ENCODE assay signal across 8 cellular contexts in genomic region chr5:149141224-149141956, GRCh38. TPM values are rescaled to one million over a fixed set of nuclear protein-coding genes. Genes with fewer than 3 reads are reported as not detected.
A peak's percentile ranks its signal among the peaks of the same experiment; 100 is the strongest.
DNase-seq lines count a peak whose midpoint lies in the region; ATAC-seq and TF ChIP-seq lines count a peak whose summit lies in the region.

Gene ABLIM3 (plus strand): TSS chr5:149141493. CDS start chr5:149142096, 603 bp downstream.

- H3K27ac Mint-ChIP-seq in CD4-positive, CD25-positive, alpha-beta regulatory T cell = no peak within 1 kb of the TSS
- no peak within 1 kb of the TSS for H3K27ac Mint-ChIP-seq in activated naive CD4-positive, alpha-beta T cell treated with anti-CD3 and anti-CD28 coated beads, Interleukin-2, amount 10 ng/mL, durations not matched to agents 7 days and 5 days

- no peaks in the 10 kb centered on the region for H3K9me3 ChIP-seq in CD4-positive, CD25-positive, alpha-beta regulatory T cell (ENCODE audit: control insufficient read depth in 2 of 2, low read length in 2 of 2)
- H3K9me3 ChIP-seq in RWPE2 (ENCODE audit: severe bottlenecking) (no peaks in the 10 kb centered on the region), neutrophil (no peaks in the 10 kb centered on the region), subcutaneous abdominal adipose tissue (ENCODE audit: control insufficient read depth in 5 of 5, low read length in 5 of 5) (no peaks in the 10 kb centered on the region)

- H3K9ac ChIP-seq in subcutaneous abdominal adipose tissue (ENCODE audit: low read length in 5 of 5) = peak within 1 kb of the TSS; percentile 48 to 75 (median 72)

- H3K27ac ChIP-seq in CD4-positive, CD25-positive, alpha-beta regulatory T cell (ENCODE audit: insufficient read depth, low read length, poor library complexity, severe bottlenecking) = no peak within 1 kb of the TSS
- H3K27ac ChIP-seq in RWPE2 (ENCODE audit: poor library complexity, severe bottlenecking) (peak within 1 kb of the TSS; percentile 57), neutrophil (no peak within 1 kb of the TSS), subcutaneous abdominal adipose tissue (ENCODE audit: low read depth, low read length) (peak within 1 kb of the TSS; percentile 83)

- ATAC-seq in CD4-positive, CD25-positive, alpha-beta regulatory T cell (ENCODE audit: low read depth in 2 of 2) = peak; percentile 87 to 92
- ATAC-seq in GM19397 (IDR thresholded peaks at IDR 0.05; ENCODE audit: unreplicated experiment) (peak; percentile 97), HG03521 (IDR thresholded peaks at IDR 0.05; ENCODE audit: unreplicated experiment) (peak; percentile 90), RWPE2 (ENCODE audit: low read depth) (peak; percentile 75)

- TF ChIP-seq CTCF in RWPE2 (IDR thresholded peaks at IDR 0.05; ENCODE audit: poor library complexity, severe bottlenecking) = peak; percentile 100
- peak; percentile 85 for TF ChIP-seq CTCF in neutrophil (IDR thresholded peaks at IDR 0.05)

- H3K4me1 ChIP-seq in CD4-positive, CD25-positive, alpha-beta regulatory T cell (ENCODE audit: control insufficient read depth, insufficient read depth, low read length, poor library complexity, severe bottlenecking) = peaks cover 10% of the 10 kb centered on the region
- H3K4me1 ChIP-seq in RWPE2 (ENCODE audit: insufficient read depth, poor library complexity, severe bottlenecking) (peaks cover 23% of the 10 kb centered on the region), neutrophil (ENCODE audit: control insufficient read depth in 1 of 2, insufficient read depth in 1 of 2, low read depth in 1 of 2, low read length in 1 of 2) (peaks cover 8 to 9% of the 10 kb centered on the region in 2 experiments), subcutaneous abdominal adipose tissue (ENCODE audit: control insufficient read depth in 5 of 5, insufficient read depth in 5 of 5, low read length in 5 of 5) (peaks cover 2 to 71% (median 29%) of the 10 kb centered on the region in 5 donors)

- DNase-seq in CD4-positive, CD25-positive, alpha-beta regulatory T cell = peak; percentile 44 to 65 (median 46)
- DNase-seq in RWPE2 (ENCODE audit: low spot score) (peak; percentile 88), germinal center (ENCODE audit: low spot score) (peak; percentile 82)
- DNase-seq in activated naive CD4-positive, alpha-beta T cell treated with anti-CD3 and anti-CD28 coated beads, Interleukin-2, amount 10 ng/mL, durations not matched to agents 7 days and 5 days = peak; percentile 66

- peaks cover 0 to 9% (median 0%) of the 10 kb centered on the region in 7 donors for H3K9me3 Mint-ChIP-seq in CD4-positive, CD25-positive, alpha-beta regulatory T cell
- H3K9me3 Mint-ChIP-seq in activated naive CD4-positive, alpha-beta T cell treated with anti-CD3 and anti-CD28 coated beads, Interleukin-2, amount 10 ng/mL, durations not matched to agents 7 days and 5 days = no peaks in the 10 kb centered on the region

- CTCF ChIA-PET in activated naive CD4-positive, alpha-beta T cell treated with anti-CD3 and anti-CD28 coated beads, Interleukin-2, amount 10 ng/mL, durations not matched to agents 7 days and 5 days (lab: Charles Lee) = interaction anchor here (0.7 to 9.8 kb wide), 15 partner anchors 15 to 232 kb away, joined by 3 to 144 read pairs (median 4); no protein-coding TSS in a partner anchor

- peaks cover 0 to 4% (median under 1%) of the 10 kb centered on the region in 4 donors for H3K4me1 Mint-ChIP-seq in CD4-positive, CD25-positive, alpha-beta regulatory T cell
- no peaks in the 10 kb centered on the region for H3K4me1 Mint-ChIP-seq in activated naive CD4-positive, alpha-beta T cell treated with anti-CD3 and anti-CD28 coated beads, Interleukin-2, amount 10 ng/mL, durations not matched to agents 7 days and 5 days

- peaks cover 8% of the 10 kb centered on the region for H3K27me3 ChIP-seq in CD4-positive, CD25-positive, alpha-beta regulatory T cell (ENCODE audit: control insufficient read depth, insufficient read depth, low read length)
- no peaks in the 10 kb centered on the region for H3K27me3 ChIP-seq in RWPE2 (ENCODE audit: insufficient read depth, poor library complexity, severe bottlenecking)
- peaks cover 66% of the 10 kb centered on the region for H3K27me3 ChIP-seq in neutrophil
- H3K27me3 ChIP-seq in subcutaneous abdominal adipose tissue (ENCODE audit: control insufficient read depth in 5 of 5, insufficient read depth in 4 of 5, low read length in 5 of 5) = no peaks in the 10 kb centered on the region

- H3K36me3 Mint-ChIP-seq in CD4-positive, CD25-positive, alpha-beta regulatory T cell = no peaks in the 10 kb centered on the region
- no peaks in the 10 kb centered on the region for H3K36me3 Mint-ChIP-seq in activated naive CD4-positive, alpha-beta T cell treated with anti-CD3 and anti-CD28 coated beads, Interleukin-2, amount 10 ng/mL, durations not matched to agents 7 days and 5 days

- no peak within 1 kb of the TSS for H3K4me3 ChIP-seq in CD4-positive, CD25-positive, alpha-beta regulatory T cell (ENCODE audit: low read depth, low read length)
- H3K4me3 ChIP-seq in RWPE2 (ENCODE audit: severe bottlenecking) (peak within 1 kb of the TSS; percentile 90), neutrophil (ENCODE audit: low read depth in 1 of 2, low read length in 1 of 2) (peak within 1 kb of the TSS; percentile 43 to 58), subcutaneous abdominal adipose tissue (ENCODE audit: low read depth in 1 of 5, low read length in 5 of 5) (peak within 1 kb of the TSS; percentile 80 to 88 (median 84))

- no peaks in the 10 kb centered on the region for H3K36me3 ChIP-seq in CD4-positive, CD25-positive, alpha-beta regulatory T cell (ENCODE audit: control insufficient read depth, insufficient read depth, low read length)
- H3K36me3 ChIP-seq in RWPE2 (ENCODE audit: low read depth) = no peaks in the 10 kb centered on the region
- H3K36me3 ChIP-seq in neutrophil = no peaks in the 10 kb centered on the region
- H3K36me3 ChIP-seq in subcutaneous abdominal adipose tissue (ENCODE audit: control insufficient read depth in 5 of 5, insufficient read depth in 5 of 5, low read length in 5 of 5) = no peaks in the 10 kb centered on the region

- peak within 1 kb of the TSS; percentile 29 to 76 (median 65) for H3K4me3 Mint-ChIP-seq in CD4-positive, CD25-positive, alpha-beta regulatory T cell
- H3K4me3 Mint-ChIP-seq in activated naive CD4-positive, alpha-beta T cell treated with anti-CD3 and anti-CD28 coated beads, Interleukin-2, amount 10 ng/mL, durations not matched to agents 7 days and 5 days = peak within 1 kb of the TSS; percentile 12

- H3K27me3 Mint-ChIP-seq in CD4-positive, CD25-positive, alpha-beta regulatory T cell = peaks cover 55% of the 10 kb centered on the region
- peaks cover 48% of the 10 kb centered on the region for H3K27me3 Mint-ChIP-seq in activated naive CD4-positive, alpha-beta T cell treated with anti-CD3 and anti-CD28 coated beads, Interleukin-2, amount 10 ng/mL, durations not matched to agents 7 days and 5 days

RNA-seq across cellular contexts. Expression of gene ABLIM3, which starts in this region (rescaled TPM):
- total RNA-seq in CD4-positive, CD25-positive, alpha-beta regulatory T cell = 1.8 TPM
- under 1 TPM in 2 of 4 donors, not detected in 2; 0.29 to 0.44 TPM for polyA plus RNA-seq in CD4-positive, CD25-positive, alpha-beta regulatory T cell

Comparison
In these comparisons a context has a peak if more than half of its experiments do, and no peak if none do; other contexts are left out.
1. H3K27ac ChIP-seq: peak in RWPE2 (single experiment) and subcutaneous abdominal adipose tissue (single experiment); none in CD4-positive, CD25-positive, alpha-beta regulatory T cell (single experiment) and neutrophil (single experiment).
2. Peak in every context shown above with its lines, with median percentiles within 50 percentile points of each other: ATAC-seq and DNase-seq.